ENCODE assay signal across 31 cellular contexts in genomic region chrX:132730266-132730665, GRCh38.
"Had no signal": no experiment of that assay in that cellular context is flagged by ENCODE, and none has a peak within 500 bp of the region (broad histone marks: within the 10 kb centered on the region; RNA-seq: fewer than 3 reads in every experiment).

No MANE protein-coding gene starts in this region.

- H3K4me3 ChIP-seq: ovary, psoas muscle, right lobe of liver, sigmoid colon, stomach, thoracic aorta, thyroid gland, tibial nerve, upper lobe of left lung, uterus had no signal

- H3K9ac ChIP-seq: parathyroid adenoma had no signal

- H3K9me3 ChIP-seq: neutrophil, ovary, psoas muscle, right lobe of liver, sigmoid colon, stomach, thoracic aorta, thyroid gland, tibial nerve, upper lobe of left lung, uterus had no signal

- H3K27ac Mint-ChIP-seq: naive B cell; naive thymus-derived CD8-positive, alpha-beta T cell; nephron progenitor cell; progenitor cell of endocrine pancreas; stimulated activated effector memory CD8-positive, alpha-beta T cell treated with anti-CD3 and anti-CD28 coated beads, Interleukin-12 subunit alpha, Interleukin-12 subunit beta, amount 100 ng/mL, for 72 hours; stimulated activated naive B cell treated with anti-CD40 and anti-IgM and Interleukin-4, amounts not matched to agents 10 μg/mL and 1 μg/mL and 100 μg/mL, for 72 hours; stimulated activated naive CD8-positive, alpha-beta T cell treated with anti-CD3 and anti-CD28 coated beads, Interleukin-15, Interleukin-2, amounts not matched to agents 100 ng/mL and 50 ng/mL, for 24 hours had no signal

- H3K36me3 ChIP-seq: neutrophil, ovary, right lobe of liver, sigmoid colon, stomach, thoracic aorta, thyroid gland, tibial nerve, upper lobe of left lung, uterus had no signal

- H3K4me3 Mint-ChIP-seq: naive B cell; naive thymus-derived CD8-positive, alpha-beta T cell; natural killer cell treated with Interleukin-12 subunit alpha and Interleukin-12 subunit beta and Interleukin-15 and Interleukin-18, amount 100 ng/mL, for 72 hours; nephron progenitor cell; neural crest cell; stimulated activated effector memory CD8-positive, alpha-beta T cell treated with anti-CD3 and anti-CD28 coated beads, Interleukin-12 subunit alpha, Interleukin-12 subunit beta, amount 100 ng/mL, for 72 hours; stimulated activated naive B cell treated with anti-CD40 and anti-IgM and Interleukin-4, amounts not matched to agents 10 μg/mL and 1 μg/mL and 100 μg/mL, for 72 hours; stimulated activated naive CD8-positive, alpha-beta T cell treated with anti-CD3 and anti-CD28 coated beads, Interleukin-15, Interleukin-2, amounts not matched to agents 100 ng/mL and 50 ng/mL, for 24 hours had no signal

- H3K36me3 Mint-ChIP-seq: naive B cell; naive thymus-derived CD8-positive, alpha-beta T cell; natural killer cell treated with Interleukin-12 subunit alpha and Interleukin-12 subunit beta and Interleukin-15 and Interleukin-18, amount 100 ng/mL, for 72 hours; stimulated activated effector memory CD8-positive, alpha-beta T cell treated with anti-CD3 and anti-CD28 coated beads, Interleukin-12 subunit alpha, Interleukin-12 subunit beta, amount 100 ng/mL, for 72 hours; stimulated activated naive B cell treated with anti-CD40 and anti-IgM and Interleukin-4, amounts not matched to agents 10 μg/mL and 1 μg/mL and 100 μg/mL, for 72 hours had no signal

- H2AFZ ChIP-seq: parathyroid adenoma had no signal

- H3K27ac ChIP-seq: neutrophil, ovary, parathyroid adenoma, psoas muscle, right lobe of liver, sigmoid colon, stomach, thoracic aorta, thyroid gland, tibial nerve, upper lobe of left lung, uterus had no signal

- H3K4me1 Mint-ChIP-seq: naive B cell; naive thymus-derived CD8-positive, alpha-beta T cell; neural crest cell; stimulated activated naive B cell treated with anti-CD40 and anti-IgM and Interleukin-4, amounts not matched to agents 10 μg/mL and 1 μg/mL and 100 μg/mL, for 72 hours had no signal

- DNase-seq: naive B cell; naive thymus-derived CD8-positive, alpha-beta T cell; nephron progenitor cell; nucleus accumbens; ovary; posterior cingulate gyrus; psoas muscle; right cardiac atrium; right lobe of liver; sigmoid colon; small intestine; stimulated activated CD4-positive, alpha-beta T cell treated with anti-CD3 and anti-CD28 coated beads, Interleukin-15, amount 100 ng/mL, for 24 hours; stimulated activated CD4-positive, alpha-beta T cell treated with anti-CD3 and anti-CD28 coated beads, Interleukin-2, amount 100 ng/mL, for 24 hours; stimulated activated CD4-positive, alpha-beta T cell treated with anti-CD3 and anti-CD28 coated beads, Interleukin-2, amount 100 ng/mL, for 48 hours; stimulated activated CD4-positive, alpha-beta T cell treated with anti-CD3 and anti-CD28 coated beads, Interleukin-4, amount 100 ng/mL, for 24 hours; stimulated activated naive B cell treated with anti-CD40 and anti-IgM and Interleukin-4, amounts not matched to agents 10 μg/mL and 1 μg/mL and 100 μg/mL, for 72 hours; stimulated activated naive CD4-positive, alpha-beta T cell treated with Interleukin-2 at 50 U/mL for 16 hours; stomach; thyroid gland; trophoblast cell; upper lobe of left lung; uterus had no signal

- H3K27me3 ChIP-seq: neutrophil, ovary, right lobe of liver, sigmoid colon, stomach, thyroid gland, upper lobe of left lung, uterus had no signal

- H3K4me1 ChIP-seq: parathyroid adenoma, psoas muscle, right lobe of liver, sigmoid colon, stomach, thyroid gland, tibial nerve, upper lobe of left lung, uterus had no signal

- H3K79me2 ChIP-seq: parathyroid adenoma had no signal

- H3K27me3 Mint-ChIP-seq: naive thymus-derived CD8-positive, alpha-beta T cell; progenitor cell of endocrine pancreas; stimulated activated naive CD8-positive, alpha-beta T cell treated with anti-CD3 and anti-CD28 coated beads, Interleukin-15, Interleukin-2, amounts not matched to agents 100 ng/mL and 50 ng/mL, for 24 hours had no signal

- H3K9me3 Mint-ChIP-seq: naive thymus-derived CD8-positive, alpha-beta T cell; natural killer cell treated with Interleukin-12 subunit alpha and Interleukin-12 subunit beta and Interleukin-15 and Interleukin-18, amount 100 ng/mL, for 72 hours; stimulated activated effector memory CD8-positive, alpha-beta T cell treated with anti-CD3 and anti-CD28 coated beads, Interleukin-12 subunit alpha, Interleukin-12 subunit beta, amount 100 ng/mL, for 72 hours; stimulated activated naive B cell treated with anti-CD40 and anti-IgM and Interleukin-4, amounts not matched to agents 10 μg/mL and 1 μg/mL and 100 μg/mL, for 72 hours; stimulated activated naive CD8-positive, alpha-beta T cell treated with anti-CD3 and anti-CD28 coated beads, Interleukin-15, Interleukin-2, amounts not matched to agents 100 ng/mL and 50 ng/mL, for 24 hours had no signal
